22 cellular contexts compared by ENCODE assay signal in genomic region chr6:49552596-49552995, GRCh38. TPM values are rescaled to one million over a fixed set of nuclear protein-coding genes. Genes with fewer than 3 reads are reported as not detected.
DNase-seq lines count a peak whose midpoint lies in the region; ATAC-seq and TF ChIP-seq lines count a peak whose summit lies in the region.
"Had no signal": no experiment of that assay in that cellular context is flagged by ENCODE, and none has a peak within 500 bp of the region (broad histone marks: within the 10 kb centered on the region; RNA-seq: fewer than 3 reads in every experiment).

No MANE protein-coding gene starts in this region.

- peaks cover 34% of the 10 kb centered on the region for H3K4me1 ChIP-seq in RWPE2 (ENCODE audit: insufficient read depth, poor library complexity, severe bottlenecking)

- H3K27ac Mint-ChIP-seq in activated CD8-positive, alpha-beta memory T cell treated with anti-CD3 and anti-CD28 coated beads, Interleukin-2, amount 10 ng/mL, durations not matched to agents 7 days and 5 days, result no peak overlapping the region
- H3K27ac Mint-ChIP-seq: activated CD4-positive, alpha-beta memory T cell treated with anti-CD3 and anti-CD28 coated beads, Interleukin-2, amount 10 ng/mL, durations not matched to agents 7 days and 5 days; activated naive CD8-positive, alpha-beta T cell treated with anti-CD3 and anti-CD28 coated beads, Interleukin-2, amount 10 ng/mL, durations not matched to agents 7 days and 5 days; nephron had no signal

- CTCF ChIA-PET in activated CD8-positive, alpha-beta memory T cell treated with anti-CD3 and anti-CD28 coated beads, Interleukin-2, amount 10 ng/mL, durations not matched to agents 7 days and 5 days (lab: Charles Lee), result interaction anchor here (2.0 kb wide), 1 partner anchor 20 kb away, joined by 12 read pairs; no protein-coding TSS in a partner anchor

- no peaks in the 10 kb centered on the region for H3K9me3 ChIP-seq in RWPE2 (ENCODE audit: severe bottlenecking)

- H3K27ac ChIP-seq in RWPE2 (ENCODE audit: poor library complexity, severe bottlenecking), result peak overlapping the region; percentile 95
- H3K27ac ChIP-seq: C4-2B, cardiac muscle cell had no signal

- TF ChIP-seq CTCF in HFF-Myc (IDR thresholded peaks at IDR 0.05; ENCODE audit: low read depth, low read length, missing control alignments) (no peak), RWPE2 (IDR thresholded peaks at IDR 0.05; ENCODE audit: poor library complexity, severe bottlenecking) (no peak), fibroblast of mammary gland (conservative IDR thresholded peaks at IDR 0.05; ENCODE audit: control insufficient read depth, insufficient read depth, low read depth, low read length) (no peak), retinal pigment epithelial cell (conservative IDR thresholded peaks at IDR 0.05; ENCODE audit: low read depth, low read length) (no peak)

- H3K4me3 Mint-ChIP-seq in activated CD8-positive, alpha-beta memory T cell treated with anti-CD3 and anti-CD28 coated beads, Interleukin-2, amount 10 ng/mL, durations not matched to agents 7 days and 5 days, result no peak overlapping the region

- peaks cover 42% of the 10 kb centered on the region for H3K27me3 Mint-ChIP-seq in activated CD8-positive, alpha-beta memory T cell treated with anti-CD3 and anti-CD28 coated beads, Interleukin-2, amount 10 ng/mL, durations not matched to agents 7 days and 5 days

- peaks cover 47% of the 10 kb centered on the region for H3K36me3 ChIP-seq in RWPE2 (ENCODE audit: low read depth)
- H3K36me3 ChIP-seq: cardiac muscle cell had no signal

- no peaks in the 10 kb centered on the region for H3K27me3 ChIP-seq in RWPE2 (ENCODE audit: insufficient read depth, poor library complexity, severe bottlenecking)

- no peaks in the 10 kb centered on the region for H3K36me3 Mint-ChIP-seq in activated CD8-positive, alpha-beta memory T cell treated with anti-CD3 and anti-CD28 coated beads, Interleukin-2, amount 10 ng/mL, durations not matched to agents 7 days and 5 days

- H3K4me3 ChIP-seq in HFF-Myc (replicated peaks; ENCODE audit: low read depth, low read length) (peak overlapping the region; percentile 68), RWPE2 (ENCODE audit: severe bottlenecking) (peak overlapping the region; percentile 69), fibroblast of mammary gland (ENCODE audit: control insufficient read depth, low read depth, low read length) (peak overlapping the region; percentile 6), retinal pigment epithelial cell (ENCODE audit: low read length) (peak overlapping the region; percentile 60)
- H3K4me3 ChIP-seq: cardiac muscle cell had no signal

- peak; percentile 26; the same call in 1 of the 3 replicates for ATAC-seq in RWPE2 (ENCODE audit: low read depth)
- ATAC-seq in activated CD8-positive, alpha-beta memory T cell treated with anti-CD3 and anti-CD28 coated beads, Interleukin-2, amount 10 ng/mL, durations not matched to agents 7 days and 5 days, result no peak

- no peak for DNase-seq in HFF-Myc (ENCODE audit: extremely low read depth, low read depth)
- no peak for DNase-seq in RWPE2 (ENCODE audit: low spot score)
- no peak for DNase-seq in fibroblast of mammary gland (ENCODE audit: low read depth)
- DNase-seq in retinal pigment epithelial cell (ENCODE audit: low read depth), result no peak
- DNase-seq in stimulated activated CD4-positive, alpha-beta T cell treated with anti-CD3 and anti-CD28 coated beads, Interleukin-2, amount 100 ng/mL, for 24 hours, result no peak
- no peak for DNase-seq in superior temporal gyrus (ENCODE audit: extremely low spot score)
- no peak for DNase-seq in activated CD8-positive, alpha-beta memory T cell treated with anti-CD3 and anti-CD28 coated beads, Interleukin-2, amount 10 ng/mL, durations not matched to agents 7 days and 5 days
- no peak for DNase-seq in NCI-H146 (lab: John Stamatoyannopoulos, UW)
- DNase-seq: activated CD4-positive, alpha-beta memory T cell treated with anti-CD3 and anti-CD28 coated beads, Interleukin-2, amount 10 ng/mL, durations not matched to agents 7 days and 5 days; activated naive CD8-positive, alpha-beta T cell treated with anti-CD3 and anti-CD28 coated beads, Interleukin-2, amount 10 ng/mL, durations not matched to agents 7 days and 5 days; activated T-cell treated with anti-CD3 and anti-CD28 coated beads, Interleukin-2, amount 50 U/mL, for 48 hours; effector CD4-positive, alpha-beta T cell; NCI-H187 treated with DMSO at 0.1 percent for 48 hours; NCI-H510A; stimulated activated CD4-positive, alpha-beta T cell treated with anti-CD3 and anti-CD28 coated beads, Interleukin-12 subunit alpha, Interleukin-12 subunit beta, amount 100 ng/mL, for 4 hours; stimulated activated naive CD4-positive, alpha-beta T cell had no signal

- H3K9me3 Mint-ChIP-seq in activated CD8-positive, alpha-beta memory T cell treated with anti-CD3 and anti-CD28 coated beads, Interleukin-2, amount 10 ng/mL, durations not matched to agents 7 days and 5 days (ENCODE audit: low read depth), result no peaks in the 10 kb centered on the region
- H3K9me3 Mint-ChIP-seq: activated CD4-positive, alpha-beta memory T cell treated with anti-CD3 and anti-CD28 coated beads, Interleukin-2, amount 10 ng/mL, durations not matched to agents 7 days and 5 days; activated naive CD8-positive, alpha-beta T cell treated with anti-CD3 and anti-CD28 coated beads, Interleukin-2, amount 10 ng/mL, durations not matched to agents 7 days and 5 days; nephron had no signal

- H3K4me1 Mint-ChIP-seq in activated CD8-positive, alpha-beta memory T cell treated with anti-CD3 and anti-CD28 coated beads, Interleukin-2, amount 10 ng/mL, durations not matched to agents 7 days and 5 days, result peaks cover 18% of the 10 kb centered on the region

RNA-seq across cellular contexts. Expression of gene C6orf141, which starts 2.1 kb away (rescaled TPM):
- total RNA-seq in activated CD8-positive, alpha-beta memory T cell treated with anti-CD3 and anti-CD28 coated beads, Interleukin-2, amount 10 ng/mL, durations not matched to agents 7 days and 5 days, result not detected

RNA-seq across cellular contexts. Expression of gene GLYATL3, which starts 52.9 kb away (rescaled TPM):
- not detected for total RNA-seq in activated CD8-positive, alpha-beta memory T cell treated with anti-CD3 and anti-CD28 coated beads, Interleukin-2, amount 10 ng/mL, durations not matched to agents 7 days and 5 days
- total RNA-seq: activated CD4-positive, alpha-beta memory T cell treated with anti-CD3 and anti-CD28 coated beads, Interleukin-2, amount 10 ng/mL, durations not matched to agents 7 days and 5 days; activated naive CD8-positive, alpha-beta T cell treated with anti-CD3 and anti-CD28 coated beads, Interleukin-2, amount 10 ng/mL, durations not matched to agents 7 days and 5 days; cardiac muscle cell; frontal cortex; lung microvascular endothelial cell; ureter had no signal

Comparison
In these comparisons a context has a peak if more than half of its experiments do, and no peak if none do; other contexts are left out.
1. H3K4me3 ChIP-seq: peak in every context shown above with its lines; median percentile 69 in RWPE2; 68 in HFF-Myc; 60 in retinal pigment epithelial cell; 6 in fibroblast of mammary gland.